8 cellular contexts compared by ENCODE assay signal in genomic region chr2:86622878-86623548, GRCh38. TPM values are rescaled to one million over a fixed set of nuclear protein-coding genes. Genes with fewer than 3 reads are reported as not detected.
DNase-seq lines count a peak whose midpoint lies in the region; ATAC-seq and TF ChIP-seq lines count a peak whose summit lies in the region.

No MANE protein-coding gene starts in this region.

- no peaks in the 10 kb centered on the region for H3K9me3 ChIP-seq in ES-I3 (ENCODE audit: control insufficient read depth, insufficient read depth, low read length)
- H3K9me3 ChIP-seq in HUES64 (ENCODE audit: insufficient read depth, low read depth, low read length) = no peaks in the 10 kb centered on the region

- H3K9ac ChIP-seq in ES-I3 (ENCODE audit: low read depth, low read length) (peak overlapping the region; percentile 92), HUES64 (ENCODE audit: low read depth, low read length) (peak overlapping the region; percentile 80)

- peaks cover 7% of the 10 kb centered on the region; the same call in 1 of the 2 replicates for H3K27me3 ChIP-seq in HUES64 (ENCODE audit: insufficient read depth, low read length)

- H3K4me1 ChIP-seq in ES-I3 (ENCODE audit: insufficient read depth, low read length) (peaks cover 4% of the 10 kb centered on the region; the same call in 1 of the 2 replicates), HUES64 (ENCODE audit: insufficient read depth, low read length) (peaks cover 13% of the 10 kb centered on the region)

- H3K27ac ChIP-seq in HUES64 (ENCODE audit: low read depth, low read length) (peak overlapping the region; percentile 88; the same call in 1 of the 2 replicates), caudate nucleus (ENCODE audit: low read depth, low read length) (peak overlapping the region; percentile 90)

- ATAC-seq in GM21529 (IDR thresholded peaks at IDR 0.05; ENCODE audit: unreplicated experiment) (peak; percentile 48), left lobe of liver (peak; percentile 72)

- H3K4me3 ChIP-seq in HUES64 (ENCODE audit: low read length) = peak overlapping the region; percentile 81
- peak overlapping the region; percentile 89 for H3K4me3 ChIP-seq in WI38 (ENCODE audit: low read depth, low read length)

- DNase-seq in caudate nucleus (lab: John Stamatoyannopoulos, UW) (peak in 40 of 61 donors; percentile 5 to 71 (median 44)), left lobe of liver (ENCODE audit: low spot score) (peak; percentile 81), NCI-H2107 treated with DMSO at 0.1 percent for 48 hours (lab: John Stamatoyannopoulos, UW; ENCODE audit: unreplicated experiment) (no peak)
- peak; percentile 6 for DNase-seq in stimulated activated CD4-positive, alpha-beta T cell treated with anti-CD3 and anti-CD28 coated beads, Interleukin-2, amount 100 ng/mL, for 4 hours (ENCODE audit: low read depth)

- H3K36me3 ChIP-seq in ES-I3 (ENCODE audit: insufficient read depth, low read length) = no peaks in the 10 kb centered on the region
- peaks cover 12% of the 10 kb centered on the region for H3K36me3 ChIP-seq in HUES64 (ENCODE audit: insufficient read depth, low read length)

- no peak for TF ChIP-seq CTCF in WI38 (IDR thresholded peaks at IDR 0.05; ENCODE audit: low read depth, low read length)

- under 1% methylated on average over 83 of the region's 83 CpGs for WGBS in HUES64

RNA-seq across cellular contexts. Expression of gene RNF103, which starts 0.7 kb away (rescaled TPM):
- 6.1 TPM for polyA plus RNA-seq in HUES64 (2013, experiment 1 of 2)
- polyA plus RNA-seq in HUES64 (2013, experiment 2 of 2) = 5.8 TPM
- 43.6 TPM for total RNA-seq in left lobe of liver

RNA-seq across cellular contexts. Expression of gene CHMP3, which starts 59.8 kb away (rescaled TPM):
- polyA plus RNA-seq in HUES64 (2013, experiment 1 of 2) = 22.3 TPM
- 32.3 TPM for polyA plus RNA-seq in HUES64 (2013, experiment 2 of 2)
- total RNA-seq in left lobe of liver = 22.0 TPM
